12 cellular contexts compared by ENCODE assay signal in the genomic region with DNA sequence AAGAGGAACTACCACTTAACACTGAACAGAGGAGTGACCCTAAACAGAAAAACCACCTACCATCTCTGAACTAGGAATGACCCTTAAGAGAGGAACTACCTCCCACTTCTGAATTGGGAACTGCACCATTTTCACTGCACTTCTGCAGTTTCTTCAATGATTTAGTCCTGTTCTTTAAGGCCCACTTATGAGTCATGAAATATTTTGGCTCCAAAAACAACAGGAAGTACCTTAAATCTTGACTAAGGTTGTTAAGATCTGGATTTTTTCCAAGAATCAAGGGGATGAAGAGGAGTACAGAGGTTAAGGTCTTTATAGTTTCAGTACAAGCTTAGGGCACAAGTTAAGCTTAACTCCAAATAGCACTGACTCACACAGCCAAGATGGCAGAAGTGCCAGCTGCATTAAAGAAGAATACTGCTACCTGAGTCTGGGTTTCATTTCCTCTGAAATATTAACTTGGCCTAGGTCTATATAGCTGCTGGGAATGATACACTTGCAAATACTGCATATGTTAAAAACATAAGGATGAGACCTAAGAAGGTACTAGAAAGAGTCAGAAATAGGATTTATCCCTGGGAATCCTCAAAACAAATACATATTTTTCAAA. TPM values are rescaled to one million over a fixed set of nuclear protein-coding genes. Genes with fewer than 3 reads are reported as not detected.
DNase-seq lines count a peak whose midpoint lies in the region; ATAC-seq and TF ChIP-seq lines count a peak whose summit lies in the region.
"Had no signal": no experiment of that assay in that cellular context is flagged by ENCODE, and none has a peak within 500 bp of the region (broad histone marks: within the 10 kb centered on the region; RNA-seq: fewer than 3 reads in every experiment).

No MANE protein-coding gene starts in this region.

- no peak for TF ChIP-seq POLR2A in spleen (IDR thresholded peaks at IDR 0.05)
- TF ChIP-seq POLR2A in lower leg skin (IDR thresholded peaks at IDR 0.05) = no peak

- DNase-seq in PC-3 = peak; percentile 93
- no peak for DNase-seq in spleen
- DNase-seq in lower leg skin (ENCODE audit: low spot score in 2 of 2) = no peak
- DNase-seq in endothelial cell (ENCODE audit: low spot score) = no peak
- no peak for DNase-seq in putamen (ENCODE audit: low spot score)
- DNase-seq: activated T-cell treated with anti-CD3 and anti-CD28 coated beads, Interleukin-2, amount 50 U/mL, for 4 hours; left ventricle myocardium superior; NCI-H446 treated with DMSO at 0.1 percent for 48 hours; retina had no signal

- no peak for TF ChIP-seq CTCF in HEK293 (tag by site-specific recombination; IDR thresholded peaks at IDR 0.05)
- TF ChIP-seq CTCF in PC-3 (conservative IDR thresholded peaks at IDR 0.05; ENCODE audit: low read depth, low read length) = no peak
- TF ChIP-seq CTCF in spleen (IDR thresholded peaks at IDR 0.05 in 8 of 11, conservative IDR thresholded peaks at IDR 0.05 in 3 of 11) = no peak
- no peak for TF ChIP-seq CTCF in lower leg skin (IDR thresholded peaks at IDR 0.05)
- no peak for TF ChIP-seq CTCF in endothelial cell (IDR thresholded peaks at IDR 0.05; ENCODE audit: unreplicated experiment)

- H2AFZ ChIP-seq in PC-3 (ENCODE audit: low read length) = peak overlapping the region; percentile 32; the same call in 1 of the 2 replicates

- H3K36me3 Mint-ChIP-seq in dendritic cell treated with granulocyte-macrophage colony-stimulating factor and Interleukin-4, amounts not matched to agents 40 ng/mL and 50 ng/mL, for 4 days (ENCODE audit: low read depth) = peaks cover 64% of the 10 kb centered on the region
- no peaks in the 10 kb centered on the region for H3K36me3 Mint-ChIP-seq in endothelial cell (ENCODE audit: low read depth, unreplicated experiment)

- H3K4me1 Mint-ChIP-seq in dendritic cell treated with granulocyte-macrophage colony-stimulating factor and Interleukin-4, amounts not matched to agents 40 ng/mL and 50 ng/mL, for 4 days (ENCODE audit: low read depth) = peaks cover 54% of the 10 kb centered on the region
- H3K4me1 Mint-ChIP-seq in endothelial cell (ENCODE audit: unreplicated experiment) = peaks cover 5% of the 10 kb centered on the region

- CTCF ChIA-PET in HEK293 (lab: Yijun Ruan, JAX) = no interaction called here
- CTCF ChIA-PET in PC-3 (lab: Charles Lee) = no interaction called here

- H3K9me3 Mint-ChIP-seq in dendritic cell treated with granulocyte-macrophage colony-stimulating factor and Interleukin-4, amounts not matched to agents 40 ng/mL and 50 ng/mL, for 4 days = no peaks in the 10 kb centered on the region
- H3K9me3 Mint-ChIP-seq in endothelial cell (ENCODE audit: unreplicated experiment) = no peaks in the 10 kb centered on the region
- H3K9me3 Mint-ChIP-seq: activated T-cell treated with anti-CD3 and anti-CD28 coated beads, Interleukin-2, amount 50 U/mL, for 4 hours; T-helper 2 cell treated with Interferon-gamma antibody and Interleukin-4, amounts not matched to agents 5 μg/mL and 100 μg/mL, for 36 hours had no signal

- H3K9ac ChIP-seq in PC-3 (ENCODE audit: low read length) = no peak overlapping the region

- H3K36me3 ChIP-seq in HEK293 (ENCODE audit: control insufficient read depth in 2 of 2, insufficient read depth in 1 of 2, low read length in 2 of 2) = peaks cover 0 to 18% of the 10 kb centered on the region in 2 experiments; a peak in 2 of 3 replicates
- peaks cover 17% of the 10 kb centered on the region for H3K36me3 ChIP-seq in PC-3 (ENCODE audit: low read depth, low read length)
- H3K36me3 ChIP-seq in spleen = peaks cover 0 to 35% (median 11%) of the 10 kb centered on the region in 6 donors

- H3K27ac Mint-ChIP-seq in dendritic cell treated with granulocyte-macrophage colony-stimulating factor and Interleukin-4, amounts not matched to agents 40 ng/mL and 50 ng/mL, for 4 days = peak overlapping the region; percentile 70
- no peak overlapping the region for H3K27ac Mint-ChIP-seq in endothelial cell (ENCODE audit: unreplicated experiment)
- H3K27ac Mint-ChIP-seq: T-helper 2 cell treated with Interferon-gamma antibody and Interleukin-4, amounts not matched to agents 5 μg/mL and 100 μg/mL, for 36 hours had no signal

- H3K4me3 ChIP-seq in HEK293 (ENCODE audit: low read depth, low read length) (no peak overlapping the region), PC-3 (ENCODE audit: low read length) (peak overlapping the region; percentile 29; the same call in 1 of the 2 replicates), spleen (no peak overlapping the region), lower leg skin (ENCODE audit: low read depth, poor library complexity, severe bottlenecking) (no peak overlapping the region)

- peak; percentile 5 for ATAC-seq in PC-3
- ATAC-seq: activated T-cell treated with anti-CD3 and anti-CD28 coated beads, Interleukin-2, amount 50 U/mL, for 4 hours; left ventricle myocardium superior had no signal

- intact Hi-C loops in PC-3 (cut with micrococcal nuclease) = no loop called here
- intact Hi-C loops in dendritic cell treated with granulocyte-macrophage colony-stimulating factor and Interleukin-4, amounts not matched to agents 40 ng/mL and 50 ng/mL, for 4 days (cut with micrococcal nuclease) = no loop called here
- intact Hi-C loops in spleen (cut with DNase I; ENCODE audit: low total_unique reads) = no loop called here
- intact Hi-C loops in lower leg skin (cut with DNase I; ENCODE audit: low total_unique reads) = loop anchor here (10.0 kb wide), 1 partner anchor 124 kb away; no protein-coding TSS in a partner anchor

- POLR2A ChIA-PET in HEK293 (lab: Yijun Ruan, JAX) (no interaction called here), PC-3 (lab: Charles Lee; ENCODE audit: unreplicated experiment) (no interaction called here)

- no peaks in the 10 kb centered on the region for H3K27me3 Mint-ChIP-seq in dendritic cell treated with granulocyte-macrophage colony-stimulating factor and Interleukin-4, amounts not matched to agents 40 ng/mL and 50 ng/mL, for 4 days
- H3K27me3 Mint-ChIP-seq in endothelial cell (ENCODE audit: unreplicated experiment) = peaks cover 2% of the 10 kb centered on the region

- H3K27ac ChIP-seq in HEK293 (ENCODE audit: extremely low read depth, low read depth, low read length) (no peak overlapping the region), PC-3 (ENCODE audit: low read length) (peak overlapping the region; percentile 48), spleen (peak overlapping the region in 7 of 8 donors; percentile 11 to 56 (median 35))

- peak overlapping the region; percentile 48 for H3K4me3 Mint-ChIP-seq in dendritic cell treated with granulocyte-macrophage colony-stimulating factor and Interleukin-4, amounts not matched to agents 40 ng/mL and 50 ng/mL, for 4 days
- H3K4me3 Mint-ChIP-seq in endothelial cell (ENCODE audit: unreplicated experiment) = no peak overlapping the region
- H3K4me3 Mint-ChIP-seq: activated T-cell treated with anti-CD3 and anti-CD28 coated beads, Interleukin-2, amount 50 U/mL, for 4 hours; T-helper 2 cell treated with Interferon-gamma antibody and Interleukin-4, amounts not matched to agents 5 μg/mL and 100 μg/mL, for 36 hours had no signal

- no peaks in the 10 kb centered on the region for H4K20me1 ChIP-seq in PC-3 (ENCODE audit: low read length)

- H3K27me3 ChIP-seq in PC-3 (ENCODE audit: low read length) (no peaks in the 10 kb centered on the region), spleen (replicated peaks in 1 of 7) (no peaks in the 10 kb centered on the region)

- peaks cover 56% of the 10 kb centered on the region for H3K79me2 ChIP-seq in PC-3 (ENCODE audit: low read length)

- no TSS peak for BruUV-seq in PC-3 (replicated peaks; lab: Mats Ljungman, UMichigan)

- H3K9me2 ChIP-seq in PC-3 (replicated peaks; ENCODE audit: low read length) = no peaks in the 10 kb centered on the region

- peak overlapping the region; percentile 63 for H3K4me2 ChIP-seq in PC-3 (ENCODE audit: low read length)

- peaks cover 4% of the 10 kb centered on the region for H3F3A ChIP-seq in PC-3 (ENCODE audit: low read length, unreplicated experiment)

- H3K4me1 ChIP-seq in HEK293 (ENCODE audit: control insufficient read depth, insufficient read depth, low read length) = peaks cover 19% of the 10 kb centered on the region
- H3K4me1 ChIP-seq in PC-3 (ENCODE audit: insufficient read depth, low read length) = peaks cover 52% of the 10 kb centered on the region
- H3K4me1 ChIP-seq in spleen = peaks cover 22 to 61% (median 46%) of the 10 kb centered on the region in 6 donors

- no peaks in the 10 kb centered on the region for H3K9me3 ChIP-seq in HEK293 (ENCODE audit: control insufficient read depth, insufficient read depth, low read depth, low read length)
- no peaks in the 10 kb centered on the region for H3K9me3 ChIP-seq in PC-3 (ENCODE audit: low read length)
- no peaks in the 10 kb centered on the region for H3K9me3 ChIP-seq in spleen

TF ChIP-seq in HEK293, 187 proteins besides CTCF, POLR2A, EP300 and RAD21 (continues in another document):
- TF ChIP-seq, protein P1, sequence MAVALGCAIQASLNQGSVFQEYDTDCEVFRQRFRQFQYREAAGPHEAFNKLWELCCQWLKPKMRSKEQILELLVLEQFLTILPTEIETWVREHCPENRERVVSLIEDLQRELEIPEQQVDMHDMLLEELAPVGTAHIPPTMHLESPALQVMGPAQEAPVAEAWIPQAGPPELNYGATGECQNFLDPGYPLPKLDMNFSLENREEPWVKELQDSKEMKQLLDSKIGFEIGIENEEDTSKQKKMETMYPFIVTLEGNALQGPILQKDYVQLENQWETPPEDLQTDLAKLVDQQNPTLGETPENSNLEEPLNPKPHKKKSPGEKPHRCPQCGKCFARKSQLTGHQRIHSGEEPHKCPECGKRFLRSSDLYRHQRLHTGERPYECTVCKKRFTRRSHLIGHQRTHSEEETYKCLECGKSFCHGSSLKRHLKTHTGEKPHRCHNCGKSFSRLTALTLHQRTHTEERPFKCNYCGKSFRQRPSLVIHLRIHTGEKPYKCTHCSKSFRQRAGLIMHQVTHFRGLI (tag by site-specific recombination; IDR thresholded peaks at IDR 0.05) = no peak

RNA-seq across cellular contexts. Expression of gene NPC2, which starts 4.2 kb away (rescaled TPM):
- total RNA-seq in PC-3 (2014; rRNA removed) (138 and 195 TPM in 2 replicates), spleen (100 to 1,000 TPM; 191 to 956 (median 322) TPM), lower leg skin (100 to 1,000 TPM; 229 to 483 (median 297) TPM), endothelial cell (ENCODE audit: unreplicated experiment) (246 TPM)
- polyA plus RNA-seq in spleen = 100 to 1,000 TPM; 202 to 299 (median 221) TPM

RNA-seq across cellular contexts. Expression of gene ISCA2, which starts 4.7 kb away (rescaled TPM):
- 30.1 and 32.3 TPM in 2 replicates for total RNA-seq in PC-3 (2014; rRNA removed)
- 10 to 100 TPM; 11.7 to 24.7 (median 19.0) TPM for total RNA-seq in spleen
- 10 to 100 TPM; 25.8 to 28.9 (median 26.0) TPM for polyA plus RNA-seq in spleen
- total RNA-seq in lower leg skin = 10 to 100 TPM in 3 of 4 donors, 1 to 10 TPM in 1; 4.1 to 14.4 (median 12.4) TPM
- total RNA-seq in endothelial cell (ENCODE audit: unreplicated experiment) = 31.4 TPM
